17 cellular contexts compared by ENCODE assay signal in the genomic region with DNA sequence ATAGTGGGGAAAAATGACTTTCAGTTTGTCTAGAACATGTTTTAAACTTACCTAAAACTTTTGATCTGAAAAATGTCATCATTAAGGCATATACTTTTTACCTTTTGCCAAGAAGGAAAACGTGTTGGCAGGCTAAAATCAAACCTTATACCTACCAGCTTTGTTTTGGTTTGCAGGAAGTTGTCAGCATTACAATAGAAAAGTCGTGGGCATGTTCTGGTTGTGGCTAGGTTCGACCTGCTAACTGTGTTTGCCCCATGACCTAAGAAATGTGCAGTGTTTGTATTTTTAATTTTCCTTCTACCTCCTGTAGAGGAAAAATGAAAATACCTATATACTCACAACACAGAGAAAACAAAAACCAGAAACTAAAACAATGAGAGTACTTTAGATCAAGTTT. TPM values are rescaled to one million over a fixed set of nuclear protein-coding genes. Genes with fewer than 3 reads are reported as not detected.
A peak's percentile ranks its signal among the peaks of the same experiment; 100 is the strongest.
DNase-seq lines count a peak whose midpoint lies in the region; ATAC-seq and TF ChIP-seq lines count a peak whose summit lies in the region.
"Had no signal": no experiment of that assay in that cellular context is flagged by ENCODE, and none has a peak within 500 bp of the region (broad histone marks: within the 10 kb centered on the region; RNA-seq: fewer than 3 reads in every experiment).

No MANE protein-coding gene starts in this region.

- H3K27ac Mint-ChIP-seq in MCF 10A (ENCODE audit: low read depth, unreplicated experiment): no peak overlapping the region
- H3K27ac Mint-ChIP-seq in activated naive CD8-positive, alpha-beta T cell treated with anti-CD3 and anti-CD28 coated beads, Interleukin-2, amount 50 U/mL, for 24 hours: peak overlapping the region; percentile 71

- H3K4me1 Mint-ChIP-seq in MCF 10A (ENCODE audit: insufficient read depth, unreplicated experiment): no peaks in the 10 kb centered on the region
- peaks cover 78% of the 10 kb centered on the region for H3K4me1 Mint-ChIP-seq in activated naive CD8-positive, alpha-beta T cell treated with anti-CD3 and anti-CD28 coated beads, Interleukin-2, amount 50 U/mL, for 24 hours

- H3K27ac ChIP-seq in mammary epithelial cell (ENCODE audit: insufficient read depth, low read depth, low read length) (no peak overlapping the region), PC-3 (ENCODE audit: low read length) (no peak overlapping the region)
- H3K27ac ChIP-seq: RWPE1, tibial artery had no signal

- peaks cover 49% of the 10 kb centered on the region for H3K27me3 Mint-ChIP-seq in MCF 10A (ENCODE audit: insufficient read depth, unreplicated experiment)
- no peaks in the 10 kb centered on the region for H3K27me3 Mint-ChIP-seq in activated naive CD8-positive, alpha-beta T cell treated with anti-CD3 and anti-CD28 coated beads, Interleukin-2, amount 50 U/mL, for 24 hours

- H3K4me1 ChIP-seq in mammary epithelial cell (ENCODE audit: insufficient read depth, low read length) (no peaks in the 10 kb centered on the region), PC-3 (ENCODE audit: insufficient read depth, low read length) (no peaks in the 10 kb centered on the region)
- H3K4me1 ChIP-seq: tibial artery had no signal

- no peaks in the 10 kb centered on the region for H3K9me3 Mint-ChIP-seq in MCF 10A (ENCODE audit: unreplicated experiment)
- H3K9me3 Mint-ChIP-seq in activated naive CD8-positive, alpha-beta T cell treated with anti-CD3 and anti-CD28 coated beads, Interleukin-2, amount 50 U/mL, for 24 hours: no peaks in the 10 kb centered on the region

- H3K36me3 Mint-ChIP-seq in MCF 10A (ENCODE audit: insufficient read depth, unreplicated experiment): no peaks in the 10 kb centered on the region
- H3K36me3 Mint-ChIP-seq in activated naive CD8-positive, alpha-beta T cell treated with anti-CD3 and anti-CD28 coated beads, Interleukin-2, amount 50 U/mL, for 24 hours (ENCODE audit: low read depth): peaks cover 19% of the 10 kb centered on the region

- POLR2A ChIA-PET in MCF 10A (lab: Yijun Ruan, JAX): no interaction called here
- POLR2A ChIA-PET in PC-3 (lab: Charles Lee; ENCODE audit: unreplicated experiment): no interaction called here

- DNase-seq in mammary epithelial cell (no peak), MCF 10A (ENCODE audit: unreplicated experiment) (no peak), PC-3 (no peak), DMS 273 (lab: John Stamatoyannopoulos, UW; ENCODE audit: unreplicated experiment) (no peak)
- DNase-seq in activated naive CD8-positive, alpha-beta T cell treated with anti-CD3 and anti-CD28 coated beads, Interleukin-2, amount 50 U/mL, for 24 hours: no peak
- DNase-seq: activated CD4-positive, CD25-positive, alpha-beta regulatory T cell treated with anti-CD3 and anti-CD28 coated beads, Interleukin-2, amount 50 U/mL, for 72 hours; amniotic stem cell; DMS79 treated with DMSO at 0.1 percent for 48 hours; HCEC 1CT; NCI-H1105; NCI-H2081 treated with DMSO at 0.1 percent for 48 hours; tibial artery had no signal

- in situ Hi-C loops in mammary epithelial cell (cut with MboI; ENCODE audit: low sequenced_read_pairs in 2 of 2): no loop called here

- TF ChIP-seq CTCF in mammary epithelial cell (conservative IDR thresholded peaks at IDR 0.05 in 1 of 2, IDR thresholded peaks at IDR 0.05 in 1 of 2; ENCODE audit: extremely low read depth in 1 of 2, insufficient read depth in 1 of 2, low read depth in 1 of 2, low read length in 2 of 2) (no peak), MCF 10A (IDR thresholded peaks at IDR 0.05; ENCODE audit: unreplicated experiment) (no peak), PC-3 (conservative IDR thresholded peaks at IDR 0.05; ENCODE audit: low read depth, low read length) (no peak)

- BruUV-seq in mammary epithelial cell (replicated peaks; lab: Mats Ljungman, UMichigan): no TSS peak
- BruUV-seq in MCF 10A (replicated peaks; lab: Mats Ljungman, UMichigan): no TSS peak
- BruUV-seq in PC-3 (replicated peaks; lab: Mats Ljungman, UMichigan): no TSS peak

- H3K79me2 ChIP-seq in mammary epithelial cell (ENCODE audit: insufficient read depth, low read length): no peaks in the 10 kb centered on the region
- no peaks in the 10 kb centered on the region for H3K79me2 ChIP-seq in PC-3 (ENCODE audit: low read length)

- WGBS in mammary epithelial cell (ENCODE audit: low coverage, missing lambda C conversion rate): 36% methylated on average over 3 of the region's 3 CpGs

- H3K27me3 ChIP-seq in mammary epithelial cell (ENCODE audit: insufficient read depth, low read length) (no peaks in the 10 kb centered on the region), PC-3 (ENCODE audit: low read length) (peaks cover 10% of the 10 kb centered on the region; the same call in 1 of the 2 replicates)

- H3K36me3 ChIP-seq in mammary epithelial cell (ENCODE audit: insufficient read depth, low read length) (no peaks in the 10 kb centered on the region), PC-3 (ENCODE audit: low read depth, low read length) (no peaks in the 10 kb centered on the region)
- H3K36me3 ChIP-seq: tibial artery had no signal

- no peaks in the 10 kb centered on the region for H3K9me2 ChIP-seq in PC-3 (replicated peaks; ENCODE audit: low read length)

- H4K20me1 ChIP-seq in mammary epithelial cell (ENCODE audit: insufficient read depth, low read length): no peaks in the 10 kb centered on the region
- H4K20me1 ChIP-seq in PC-3 (ENCODE audit: low read length): no peaks in the 10 kb centered on the region

- H3K9ac ChIP-seq in mammary epithelial cell (ENCODE audit: insufficient read depth, low read length): no peak overlapping the region
- H3K9ac ChIP-seq in PC-3 (ENCODE audit: low read length): no peak overlapping the region

- H3K4me3 ChIP-seq in mammary epithelial cell (replicated peaks in 1 of 3; ENCODE audit: insufficient read depth in 1 of 3, low read depth in 2 of 3, low read length in 3 of 3) (no peak overlapping the region), PC-3 (ENCODE audit: low read length) (no peak overlapping the region)
- H3K4me3 ChIP-seq: tibial artery had no signal

- peak overlapping the region; percentile 56 for H2AFZ ChIP-seq in mammary epithelial cell (ENCODE audit: low read depth, low read length)
- 0 out of 2 replicates have a peak overlapping the region, but pooled peaks have one; percentile 3 for H2AFZ ChIP-seq in PC-3 (ENCODE audit: low read length)

- no peak for ATAC-seq in PC-3
- ATAC-seq in activated naive CD8-positive, alpha-beta T cell treated with anti-CD3 and anti-CD28 coated beads, Interleukin-2, amount 50 U/mL, for 24 hours: no peak
- ATAC-seq in GM19467 (IDR thresholded peaks at IDR 0.05; ENCODE audit: unreplicated experiment): no peak
- ATAC-seq in GM19023 (IDR thresholded peaks at IDR 0.05; ENCODE audit: unreplicated experiment): no peak
- ATAC-seq: SK-N-SH treated with all-trans-retinoic acid at 6 μM for 48 hours had no signal

- H3K4me2 ChIP-seq in mammary epithelial cell (ENCODE audit: insufficient read depth, low read depth, low read length) (peak overlapping the region; percentile 19), PC-3 (ENCODE audit: low read length) (no peak overlapping the region)

- intact Hi-C loops in mammary epithelial cell (cut with micrococcal nuclease) (no loop called here), MCF 10A (cut with micrococcal nuclease) (no loop called here), PC-3 (cut with micrococcal nuclease) (no loop called here)

- H3K4me3 Mint-ChIP-seq in MCF 10A (ENCODE audit: unreplicated experiment): no peak overlapping the region
- peak overlapping the region; percentile 34 for H3K4me3 Mint-ChIP-seq in activated naive CD8-positive, alpha-beta T cell treated with anti-CD3 and anti-CD28 coated beads, Interleukin-2, amount 50 U/mL, for 24 hours

- H3K9me3 ChIP-seq in mammary epithelial cell (replicated peaks; ENCODE audit: insufficient read depth, low read length) (no peaks in the 10 kb centered on the region), PC-3 (ENCODE audit: low read length) (no peaks in the 10 kb centered on the region)
- H3K9me3 ChIP-seq: tibial artery had no signal

- H3F3A ChIP-seq in PC-3 (ENCODE audit: low read length, unreplicated experiment): no peaks in the 10 kb centered on the region

- CTCF ChIA-PET in mammary epithelial cell (lab: Charles Lee; ENCODE audit: low non-redundant PET): interaction anchor here (0.7 kb wide), 1 partner anchor 401 kb away, joined by 3 read pairs; no protein-coding TSS in a partner anchor
- CTCF ChIA-PET in MCF 10A (lab: Yijun Ruan, JAX): interaction anchor here (0.6 kb wide), 3 partner anchors 77 to 390 kb away, joined by 3 to 4 read pairs (median 4); no protein-coding TSS in a partner anchor
- CTCF ChIA-PET in PC-3 (lab: Charles Lee): no interaction called here

- dilution Hi-C loops in mammary epithelial cell (cut with HindIII; ENCODE audit: low sequenced_read_pairs): no loop called here

RNA-seq across cellular contexts. Expression of a gene that starts 13.0 kb away (rescaled TPM):
- total RNA-seq in mammary epithelial cell (not detected), MCF 10A (2022) (not detected in 2 replicates), PC-3 (2014; rRNA removed) (not detected in 2 replicates)
- 0.08 TPM for polyA plus RNA-seq in mammary epithelial cell
- not detected for polyA minus RNA-seq in mammary epithelial cell
- total RNA-seq: bronchial epithelial cell had no signal
